Comparison of ENCODE assay signal across 1 cellular context in genomic region chr7:140084972-140085371, GRCh38.
TF ChIP-seq lines count a peak whose summit lies in the region.

No MANE protein-coding gene starts in this region.

TF ChIP-seq in HepG2, 621 proteins besides CTCF, POLR2A, EP300 and RAD21:
- TF ChIP-seq RBM22 (optimal IDR thresholded peaks at IDR 0.05; ENCODE audit: low read length) (peak; percentile 15), SNAPC2 (CRISPR knock-in tag; IDR thresholded peaks at IDR 0.05) (no peak)
